ENCODE assay signal across 6 cellular contexts in the genomic region with DNA sequence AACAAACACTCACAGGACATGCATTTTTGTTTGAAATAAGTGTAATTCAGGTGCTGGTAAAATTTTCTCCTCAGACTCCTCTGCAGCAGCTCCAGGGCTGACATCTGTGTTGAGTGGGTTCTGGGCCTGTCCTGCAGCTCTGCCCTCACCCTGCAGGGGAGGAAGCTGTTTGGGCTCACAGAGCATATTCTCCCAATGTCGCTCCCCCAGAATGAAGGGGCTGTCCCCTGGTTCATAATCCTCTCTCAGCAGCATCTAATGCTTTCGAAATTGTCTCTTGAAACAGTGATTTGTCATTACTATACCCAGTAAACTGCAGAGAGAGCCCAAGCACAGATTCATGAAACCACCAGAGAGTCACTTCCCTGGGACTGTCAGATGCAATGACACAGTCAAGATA.
DNase-seq lines count a peak whose midpoint lies in the region; ATAC-seq and TF ChIP-seq lines count a peak whose summit lies in the region.
"Not testable (repeated sequence)": the region's sequence is repeated elsewhere in the genome, so short reads cannot be mapped to it uniquely, and the experiment has no call there.

No MANE protein-coding gene starts in this region.

- not testable (repeated sequence) for H4K20me1 ChIP-seq in OCI-LY3 (ENCODE audit: insufficient read depth, low read length)

- intact Hi-C loops in activated CD4-positive, alpha-beta memory T cell treated with anti-CD3 and anti-CD28 coated beads for 36 hours (cut with micrococcal nuclease) = not testable (repeated sequence)

- DNase-seq in GM12865 (ENCODE audit: low read depth) = peak; percentile 24
- DNase-seq in activated CD4-positive, alpha-beta memory T cell treated with anti-CD3 and anti-CD28 coated beads for 36 hours = peak; percentile 67
- DNase-seq in activated T-cell treated with anti-CD3 and anti-CD28 coated beads, Interleukin-2, amount 50 U/mL, for 48 hours = peak; percentile 58 to 64
- DNase-seq in activated naive CD4-positive, alpha-beta T cell treated with anti-CD3 and anti-CD28 coated beads, Interleukin-2, amount 50 U/mL, for 72 hours (ENCODE audit: low spot score in 2 of 2) = peak in 1 of 2 donors; percentile 53
- peak; percentile 54 for DNase-seq in stimulated activated CD4-positive, alpha-beta T cell treated with anti-CD3 and anti-CD28 coated beads, Interleukin-1b, Interleukin-23, amount 100 ng/mL, for 48 hours

- H3K79me2 ChIP-seq in OCI-LY3 (ENCODE audit: low read length) = not testable (repeated sequence)

- H3K27me3 Mint-ChIP-seq in activated CD4-positive, alpha-beta memory T cell treated with anti-CD3 and anti-CD28 coated beads for 36 hours = not testable (repeated sequence)

- H3K4me1 Mint-ChIP-seq in activated CD4-positive, alpha-beta memory T cell treated with anti-CD3 and anti-CD28 coated beads for 36 hours (ENCODE audit: low read depth) = peaks cover 34% of the 10 kb centered on the region

- not testable (repeated sequence) for H3K9me3 Mint-ChIP-seq in activated CD4-positive, alpha-beta memory T cell treated with anti-CD3 and anti-CD28 coated beads for 36 hours; activated naive CD4-positive, alpha-beta T cell treated with anti-CD3 and anti-CD28 coated beads, Interleukin-2, amount 50 U/mL, for 72 hours

- H3K36me3 Mint-ChIP-seq in activated CD4-positive, alpha-beta memory T cell treated with anti-CD3 and anti-CD28 coated beads for 36 hours; activated naive CD4-positive, alpha-beta T cell treated with anti-CD3 and anti-CD28 coated beads, Interleukin-2, amount 50 U/mL, for 72 hours: not testable (repeated sequence)

- not testable (repeated sequence) for H3K36me3 ChIP-seq in OCI-LY3 (replicated peaks; ENCODE audit: low read depth, low read length)

- H3K4me3 ChIP-seq in GM12865 (ENCODE audit: low read depth, low read length); OCI-LY3 (ENCODE audit: low read length): not testable (repeated sequence)

- peaks cover 18% of the 10 kb centered on the region for H3K4me1 ChIP-seq in OCI-LY3 (ENCODE audit: low read length)

- H3K27ac ChIP-seq in OCI-LY3 (ENCODE audit: low read length) = not testable (repeated sequence)

- H2AFZ ChIP-seq in OCI-LY3 (ENCODE audit: low read depth, low read length) = not testable (repeated sequence)

- TF ChIP-seq CTCF in GM12865 (IDR thresholded peaks at IDR 0.05; ENCODE audit: insufficient read depth, low read depth, low read length, missing control alignments); OCI-LY3 (IDR thresholded peaks at IDR 0.05; ENCODE audit: low read depth, low read length): not testable (repeated sequence)

- peak overlapping the region; percentile 59 for H3K4me2 ChIP-seq in OCI-LY3 (ENCODE audit: low read length)

- POLR2A ChIA-PET in activated CD4-positive, alpha-beta memory T cell treated with anti-CD3 and anti-CD28 coated beads for 36 hours (lab: Charles Lee) = not testable (repeated sequence)

- H3K27ac Mint-ChIP-seq in activated CD4-positive, alpha-beta memory T cell treated with anti-CD3 and anti-CD28 coated beads for 36 hours; activated naive CD4-positive, alpha-beta T cell treated with anti-CD3 and anti-CD28 coated beads, Interleukin-2, amount 50 U/mL, for 72 hours: not testable (repeated sequence)

- CTCF ChIA-PET in activated CD4-positive, alpha-beta memory T cell treated with anti-CD3 and anti-CD28 coated beads for 36 hours (lab: Charles Lee) = interaction anchor here (1.3 kb wide), 1 partner anchor 8 kb away, joined by 3 read pairs; no protein-coding TSS in a partner anchor

- not testable (repeated sequence) for H3K4me3 Mint-ChIP-seq in activated CD4-positive, alpha-beta memory T cell treated with anti-CD3 and anti-CD28 coated beads for 36 hours

- peak; percentile 46 to 83 for ATAC-seq in activated naive CD4-positive, alpha-beta T cell treated with anti-CD3 and anti-CD28 coated beads, Interleukin-2, amount 50 U/mL, for 72 hours

- H3K9me3 ChIP-seq in OCI-LY3 (ENCODE audit: insufficient read depth, low read length) = not testable (repeated sequence)

- not testable (repeated sequence) for H3K27me3 ChIP-seq in OCI-LY3 (ENCODE audit: low read depth, low read length)

- H3K9ac ChIP-seq in OCI-LY3 (ENCODE audit: low read length) = not testable (repeated sequence)
